In the genomic region with DNA sequence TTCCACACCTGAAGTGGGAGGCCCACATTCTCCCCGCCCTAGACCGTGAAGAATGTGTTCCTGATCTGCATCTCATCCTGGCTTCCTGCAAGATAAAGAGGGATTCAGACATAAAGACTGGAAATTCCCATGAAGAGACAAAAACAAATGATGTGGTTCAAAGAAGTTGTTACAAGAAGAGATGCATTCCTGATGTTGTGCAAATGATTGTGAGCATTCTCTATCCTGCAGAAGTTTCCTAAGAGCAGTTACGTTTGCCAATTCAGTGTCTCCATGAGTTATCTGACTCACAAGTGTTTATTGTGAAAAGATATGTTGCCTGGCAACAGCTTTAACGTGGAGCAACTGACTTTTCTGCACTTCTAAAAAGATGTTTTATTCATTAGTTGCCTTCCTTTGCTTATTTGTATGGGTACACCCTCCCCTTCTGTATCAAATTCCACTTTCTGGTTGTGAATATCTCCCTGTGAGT, we compare ENCODE assay signal across 9 cellular contexts.
DNase-seq lines count a peak whose midpoint lies in the region; ATAC-seq and TF ChIP-seq lines count a peak whose summit lies in the region.
"Had no signal": no experiment of that assay in that cellular context is flagged by ENCODE, and none has a peak within 500 bp of the region (broad histone marks: within the 10 kb centered on the region; RNA-seq: fewer than 3 reads in every experiment).

No MANE protein-coding gene starts in this region.

- H3K4me3 Mint-ChIP-seq in HFFc6: peak overlapping the region; percentile 81
- H3K4me3 Mint-ChIP-seq in activated naive CD8-positive, alpha-beta T cell treated with anti-CD3 and anti-CD28 coated beads for 36 hours: no peak overlapping the region
- H3K4me3 Mint-ChIP-seq: stimulated activated memory B cell treated with anti-CD40 and anti-IgM and Interleukin-4, amounts not matched to agents 10 μg/mL and 1 μg/mL and 100 μg/mL, for 72 hours had no signal

- H3K4me1 ChIP-seq in A673 (ENCODE audit: insufficient read depth, low read length, poor library complexity, severe bottlenecking): peaks cover 12% of the 10 kb centered on the region

- intact Hi-C loops in A673 (cut with micrococcal nuclease; ENCODE audit: unreplicated experiment): no loop called here

- H3K27me3 ChIP-seq in A673 (replicated peaks; ENCODE audit: insufficient read depth, low read depth, low read length, poor library complexity): no peaks in the 10 kb centered on the region

- no peaks in the 10 kb centered on the region for H3K27me3 Mint-ChIP-seq in HFFc6 (ENCODE audit: insufficient read depth)
- no peaks in the 10 kb centered on the region for H3K27me3 Mint-ChIP-seq in activated naive CD8-positive, alpha-beta T cell treated with anti-CD3 and anti-CD28 coated beads for 36 hours
- H3K27me3 Mint-ChIP-seq: stimulated activated memory B cell treated with anti-CD40 and anti-IgM and Interleukin-4, amounts not matched to agents 10 μg/mL and 1 μg/mL and 100 μg/mL, for 72 hours had no signal

- no peaks in the 10 kb centered on the region for H3K9me3 ChIP-seq in A673 (ENCODE audit: low read depth, low read length, poor library complexity, severe bottlenecking)

- no peaks in the 10 kb centered on the region for H3K9me3 Mint-ChIP-seq in HFFc6
- no peaks in the 10 kb centered on the region for H3K9me3 Mint-ChIP-seq in activated naive CD8-positive, alpha-beta T cell treated with anti-CD3 and anti-CD28 coated beads for 36 hours

- peaks cover 5% of the 10 kb centered on the region; the same call in 1 of the 2 replicates for H3K36me3 Mint-ChIP-seq in HFFc6 (ENCODE audit: low read depth)
- H3K36me3 Mint-ChIP-seq in activated naive CD8-positive, alpha-beta T cell treated with anti-CD3 and anti-CD28 coated beads for 36 hours: no peaks in the 10 kb centered on the region
- H3K36me3 Mint-ChIP-seq: stimulated activated memory B cell treated with anti-CD40 and anti-IgM and Interleukin-4, amounts not matched to agents 10 μg/mL and 1 μg/mL and 100 μg/mL, for 72 hours had no signal

- no peaks in the 10 kb centered on the region for H3K36me3 ChIP-seq in A673 (ENCODE audit: insufficient read depth, low read length, poor library complexity, severe bottlenecking)

- H3K27ac Mint-ChIP-seq in HFFc6: peak overlapping the region; percentile 96
- no peak overlapping the region for H3K27ac Mint-ChIP-seq in activated naive CD8-positive, alpha-beta T cell treated with anti-CD3 and anti-CD28 coated beads for 36 hours
- H3K27ac Mint-ChIP-seq: stimulated activated memory B cell treated with anti-CD40 and anti-IgM and Interleukin-4, amounts not matched to agents 10 μg/mL and 1 μg/mL and 100 μg/mL, for 72 hours had no signal

- POLR2A ChIA-PET in A673 (lab: Charles Lee; ENCODE audit: low non-redundant PET): no interaction called here

- TF ChIP-seq CTCF in A673 (conservative IDR thresholded peaks at IDR 0.05; ENCODE audit: low read depth, low read length) (no peak), HFFc6 (IDR thresholded peaks at IDR 0.05) (no peak)

- no peak overlapping the region for H3K27ac ChIP-seq in A673 (ENCODE audit: low read depth, low read length, poor library complexity, severe bottlenecking)
- no peak overlapping the region for H3K27ac ChIP-seq in caudate nucleus (ENCODE audit: low read depth, low read length)

- CTCF ChIA-PET in A673 (lab: Charles Lee): no interaction called here

- BruUV-seq in A673 (replicated peaks; lab: Mats Ljungman, UMichigan): no TSS peak

- no peak for ATAC-seq in HG03520 (IDR thresholded peaks at IDR 0.05; ENCODE audit: unreplicated experiment)
- ATAC-seq: stimulated activated memory B cell treated with anti-CD40 and anti-IgM and Interleukin-4, amounts not matched to agents 10 μg/mL and 1 μg/mL and 100 μg/mL, for 72 hours had no signal

- DNase-seq in A673 (ENCODE audit: low spot score) (peak; percentile 58), HFFc6 (peak; percentile 99), amniotic stem cell (lab: John Stamatoyannopoulos, UW) (peak; percentile 97), iris pigment epithelial cell (ENCODE audit: low read depth) (peak; percentile 99), caudate nucleus (lab: John Stamatoyannopoulos, UW) (no peak), GM19238 (ENCODE audit: insufficient read length, low spot score) (no peak)
- no peak for DNase-seq in activated naive CD8-positive, alpha-beta T cell treated with anti-CD3 and anti-CD28 coated beads for 36 hours

- H3K4me1 Mint-ChIP-seq in HFFc6 (ENCODE audit: low read depth): peaks cover 43% of the 10 kb centered on the region
- H3K4me1 Mint-ChIP-seq in activated naive CD8-positive, alpha-beta T cell treated with anti-CD3 and anti-CD28 coated beads for 36 hours: no peaks in the 10 kb centered on the region
- H3K4me1 Mint-ChIP-seq: stimulated activated memory B cell treated with anti-CD40 and anti-IgM and Interleukin-4, amounts not matched to agents 10 μg/mL and 1 μg/mL and 100 μg/mL, for 72 hours had no signal

- no peak overlapping the region for H3K4me3 ChIP-seq in A673 (ENCODE audit: low read depth, low read length, poor library complexity, severe bottlenecking)

Comparison
In these comparisons a context has a peak if more than half of its experiments do, and no peak if none do; other contexts are left out.
1. DNase-seq: peak in A673 (single experiment), HFFc6 (single experiment), amniotic stem cell (single experiment) and iris pigment epithelial cell (single experiment); none in caudate nucleus (0 of 61), GM19238 (single experiment) and activated naive CD8-positive, alpha-beta T cell treated with anti-CD3 and anti-CD28 coated beads for 36 hours (single experiment).